In the genomic region with DNA sequence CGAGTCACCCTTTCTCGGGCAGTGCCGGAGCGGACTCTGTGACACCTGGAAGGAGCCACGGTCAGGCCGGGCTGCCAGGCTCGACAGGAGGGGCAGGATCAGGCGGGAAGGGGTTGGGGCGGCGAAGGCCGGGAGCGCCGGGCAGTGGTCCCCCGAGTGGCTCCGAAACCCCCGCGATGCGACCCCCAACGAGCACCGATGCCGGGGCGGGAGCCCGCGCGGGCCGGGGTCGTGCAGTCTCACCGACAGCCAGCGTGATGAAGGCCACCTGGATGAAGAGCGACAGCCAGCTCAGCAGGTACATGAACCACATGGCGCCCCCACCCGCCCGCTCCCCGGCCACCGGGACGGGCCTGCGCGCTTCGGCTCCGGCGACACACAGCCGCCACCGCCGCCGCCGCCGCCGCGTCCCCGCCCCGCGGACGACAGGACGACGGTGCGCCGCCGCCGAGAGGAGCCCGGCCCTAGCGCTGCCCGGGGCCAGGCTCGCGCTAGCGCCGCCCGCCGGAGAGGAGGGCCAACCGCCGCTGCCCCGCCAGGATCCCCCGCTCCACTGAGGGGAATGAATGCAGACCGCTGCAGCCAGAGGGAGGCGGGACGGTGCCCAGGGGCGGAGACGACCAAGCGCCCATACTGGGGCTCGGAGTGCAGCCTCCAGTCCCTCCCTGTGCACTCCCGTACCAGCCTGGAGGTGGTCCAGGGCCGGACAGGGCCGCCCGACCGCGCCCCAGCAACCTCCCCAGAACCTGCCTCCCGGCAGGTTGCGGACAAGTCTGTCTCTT, we compare ENCODE assay signal across 1 cellular context.
TF ChIP-seq lines count a peak whose summit lies in the region.

TEX261 (minus strand) TSS at position 429 of the 782 bp plus-strand sequence; CDS start at position 313, 116 bp downstream.

TF ChIP-seq in GM12878, 131 proteins besides CTCF, POLR2A, EP300 and RAD21 (continued from another document):
- TF ChIP-seq ZBTB40 (IDR thresholded peaks at IDR 0.05; ENCODE audit: borderline replicate concordance) (no peak), BACH1 (IDR thresholded peaks at IDR 0.05; ENCODE audit: borderline replicate concordance) (peak; percentile 84), GABPA (IDR thresholded peaks at IDR 0.05; ENCODE audit: low read depth) (no peak), SP1 (IDR thresholded peaks at IDR 0.05; ENCODE audit: low read depth, low read length) (peak; percentile 59), RBBP5 (conservative IDR thresholded peaks at IDR 0.05) (no peak), NRF1 (conservative IDR thresholded peaks at IDR 0.05; ENCODE audit: low read depth, low read length) (no peak), PML (IDR thresholded peaks at IDR 0.05; ENCODE audit: low read length) (no peak), SPI1 (IDR thresholded peaks at IDR 0.05; ENCODE audit: borderline replicate concordance, insufficient read depth, low read depth, low read length) (no peak), EGR1 (IDR thresholded peaks at IDR 0.05; ENCODE audit: borderline replicate concordance in 1 of 2, low read depth in 2 of 2, low read length in 2 of 2) (peak; percentile 52 to 89), STAT3 (IDR thresholded peaks at IDR 0.05; ENCODE audit: low read depth, low read length) (no peak), NR2F1 (conservative IDR thresholded peaks at IDR 0.05) (no peak), HDGF (IDR thresholded peaks at IDR 0.05) (no peak), ZSCAN29 (IDR thresholded peaks at IDR 0.05) (no peak), ZNF207 (IDR thresholded peaks at IDR 0.05; ENCODE audit: borderline replicate concordance) (peak; percentile 52; the same call in 1 of the 2 replicates)
- TF ChIP-seq, protein P1, sequence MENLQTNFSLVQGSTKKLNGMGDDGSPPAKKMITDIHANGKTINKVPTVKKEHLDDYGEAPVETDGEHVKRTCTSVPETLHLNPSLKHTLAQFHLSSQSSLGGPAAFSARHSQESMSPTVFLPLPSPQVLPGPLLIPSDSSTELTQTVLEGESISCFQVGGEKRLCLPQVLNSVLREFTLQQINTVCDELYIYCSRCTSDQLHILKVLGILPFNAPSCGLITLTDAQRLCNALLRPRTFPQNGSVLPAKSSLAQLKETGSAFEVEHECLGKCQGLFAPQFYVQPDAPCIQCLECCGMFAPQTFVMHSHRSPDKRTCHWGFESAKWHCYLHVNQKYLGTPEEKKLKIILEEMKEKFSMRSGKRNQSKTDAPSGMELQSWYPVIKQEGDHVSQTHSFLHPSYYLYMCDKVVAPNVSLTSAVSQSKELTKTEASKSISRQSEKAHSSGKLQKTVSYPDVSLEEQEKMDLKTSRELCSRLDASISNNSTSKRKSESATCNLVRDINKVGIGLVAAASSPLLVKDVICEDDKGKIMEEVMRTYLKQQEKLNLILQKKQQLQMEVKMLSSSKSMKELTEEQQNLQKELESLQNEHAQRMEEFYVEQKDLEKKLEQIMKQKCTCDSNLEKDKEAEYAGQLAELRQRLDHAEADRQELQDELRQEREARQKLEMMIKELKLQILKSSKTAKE (IDR thresholded peaks at IDR 0.05; ENCODE audit: low read depth, poor library complexity, severe bottlenecking), result no peak
- TF ChIP-seq, protein P2, sequence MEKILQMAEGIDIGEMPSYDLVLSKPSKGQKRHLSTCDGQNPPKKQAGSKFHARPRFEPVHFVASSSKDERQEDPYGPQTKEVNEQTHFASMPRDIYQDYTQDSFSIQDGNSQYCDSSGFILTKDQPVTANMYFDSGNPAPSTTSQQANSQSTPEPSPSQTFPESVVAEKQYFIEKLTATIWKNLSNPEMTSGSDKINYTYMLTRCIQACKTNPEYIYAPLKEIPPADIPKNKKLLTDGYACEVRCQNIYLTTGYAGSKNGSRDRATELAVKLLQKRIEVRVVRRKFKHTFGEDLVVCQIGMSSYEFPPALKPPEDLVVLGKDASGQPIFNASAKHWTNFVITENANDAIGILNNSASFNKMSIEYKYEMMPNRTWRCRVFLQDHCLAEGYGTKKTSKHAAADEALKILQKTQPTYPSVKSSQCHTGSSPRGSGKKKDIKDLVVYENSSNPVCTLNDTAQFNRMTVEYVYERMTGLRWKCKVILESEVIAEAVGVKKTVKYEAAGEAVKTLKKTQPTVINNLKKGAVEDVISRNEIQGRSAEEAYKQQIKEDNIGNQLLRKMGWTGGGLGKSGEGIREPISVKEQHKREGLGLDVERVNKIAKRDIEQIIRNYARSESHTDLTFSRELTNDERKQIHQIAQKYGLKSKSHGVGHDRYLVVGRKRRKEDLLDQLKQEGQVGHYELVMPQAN (conservative IDR thresholded peaks at IDR 0.05), result no peak
- TF ChIP-seq, protein P3, sequence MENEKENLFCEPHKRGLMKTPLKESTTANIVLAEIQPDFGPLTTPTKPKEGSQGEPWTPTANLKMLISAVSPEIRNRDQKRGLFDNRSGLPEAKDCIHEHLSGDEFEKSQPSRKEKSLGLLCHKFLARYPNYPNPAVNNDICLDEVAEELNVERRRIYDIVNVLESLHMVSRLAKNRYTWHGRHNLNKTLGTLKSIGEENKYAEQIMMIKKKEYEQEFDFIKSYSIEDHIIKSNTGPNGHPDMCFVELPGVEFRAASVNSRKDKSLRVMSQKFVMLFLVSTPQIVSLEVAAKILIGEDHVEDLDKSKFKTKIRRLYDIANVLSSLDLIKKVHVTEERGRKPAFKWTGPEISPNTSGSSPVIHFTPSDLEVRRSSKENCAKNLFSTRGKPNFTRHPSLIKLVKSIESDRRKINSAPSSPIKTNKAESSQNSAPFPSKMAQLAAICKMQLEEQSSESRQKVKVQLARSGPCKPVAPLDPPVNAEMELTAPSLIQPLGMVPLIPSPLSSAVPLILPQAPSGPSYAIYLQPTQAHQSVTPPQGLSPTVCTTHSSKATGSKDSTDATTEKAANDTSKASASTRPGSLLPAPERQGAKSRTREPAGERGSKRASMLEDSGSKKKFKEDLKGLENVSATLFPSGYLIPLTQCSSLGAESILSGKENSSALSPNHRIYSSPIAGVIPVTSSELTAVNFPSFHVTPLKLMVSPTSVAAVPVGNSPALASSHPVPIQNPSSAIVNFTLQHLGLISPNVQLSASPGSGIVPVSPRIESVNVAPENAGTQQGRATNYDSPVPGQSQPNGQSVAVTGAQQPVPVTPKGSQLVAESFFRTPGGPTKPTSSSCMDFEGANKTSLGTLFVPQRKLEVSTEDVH (IDR thresholded peaks at IDR 0.05; ENCODE audit: low read depth, partially characterized antibody), result no peak
